ENCODE assay signal across 1 cellular context in the genomic region with DNA sequence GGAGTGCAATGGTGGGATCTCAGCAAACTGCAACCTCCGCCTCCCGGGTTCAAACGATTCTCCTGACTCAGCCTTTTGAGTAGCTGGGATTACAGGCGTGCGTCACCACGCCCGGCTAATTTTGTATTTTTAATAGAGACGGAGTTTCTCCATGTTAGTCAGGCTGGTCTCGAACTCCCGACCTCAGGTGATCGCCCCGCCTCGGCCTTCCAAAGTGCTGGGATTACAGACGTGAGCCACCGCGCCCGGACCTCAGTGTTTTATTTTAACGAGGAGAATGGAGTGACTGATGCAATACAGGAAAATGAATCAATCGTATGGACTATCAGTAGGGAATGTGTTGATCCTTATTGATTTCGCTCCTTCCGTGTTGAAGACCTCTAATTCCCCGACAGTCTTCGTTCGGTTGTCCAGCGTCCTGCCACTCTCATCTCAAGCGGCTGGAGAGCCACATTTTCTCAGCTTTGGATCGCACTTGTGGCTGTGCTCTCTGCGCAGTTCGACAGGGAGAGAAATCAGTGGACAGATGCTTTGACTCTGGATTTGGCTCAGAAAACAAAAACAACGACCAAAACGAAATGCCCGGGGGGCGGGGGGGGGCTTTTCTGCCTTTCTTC.
TF ChIP-seq lines count a peak whose summit lies in the region.

No MANE protein-coding gene starts in this region.

TF ChIP-seq in HepG2, 621 proteins besides CTCF, POLR2A, EP300 and RAD21 (continued from another document and continues in another):
- TF ChIP-seq, protein P1, sequence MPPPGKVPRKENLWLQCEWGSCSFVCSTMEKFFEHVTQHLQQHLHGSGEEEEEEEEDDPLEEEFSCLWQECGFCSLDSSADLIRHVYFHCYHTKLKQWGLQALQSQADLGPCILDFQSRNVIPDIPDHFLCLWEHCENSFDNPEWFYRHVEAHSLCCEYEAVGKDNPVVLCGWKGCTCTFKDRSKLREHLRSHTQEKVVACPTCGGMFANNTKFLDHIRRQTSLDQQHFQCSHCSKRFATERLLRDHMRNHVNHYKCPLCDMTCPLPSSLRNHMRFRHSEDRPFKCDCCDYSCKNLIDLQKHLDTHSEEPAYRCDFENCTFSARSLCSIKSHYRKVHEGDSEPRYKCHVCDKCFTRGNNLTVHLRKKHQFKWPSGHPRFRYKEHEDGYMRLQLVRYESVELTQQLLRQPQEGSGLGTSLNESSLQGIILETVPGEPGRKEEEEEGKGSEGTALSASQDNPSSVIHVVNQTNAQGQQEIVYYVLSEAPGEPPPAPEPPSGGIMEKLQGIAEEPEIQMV (CRISPR knock-in tag; IDR thresholded peaks at IDR 0.05; ENCODE audit: low read depth) = no peak
- TF ChIP-seq SNAPC5 (CRISPR knock-in tag; IDR thresholded peaks at IDR 0.05; ENCODE audit: borderline replicate concordance) (no peak), ZNF672 (CRISPR knock-in tag; IDR thresholded peaks at IDR 0.05) (no peak), NFE2 (CRISPR knock-in tag; IDR thresholded peaks at IDR 0.05) (no peak), TMF1 (CRISPR knock-in tag; IDR thresholded peaks at IDR 0.05; ENCODE audit: low read depth) (no peak), U2AF1 (optimal IDR thresholded peaks at IDR 0.05; ENCODE audit: low read depth, low read length) (no peak), SETDB1 (CRISPR knock-in tag; IDR thresholded peaks at IDR 0.05; ENCODE audit: borderline replicate concordance) (no peak), ZBTB8A (CRISPR knock-in tag; IDR thresholded peaks at IDR 0.05; ENCODE audit: borderline replicate concordance, low read depth) (no peak), ZBTB10 (CRISPR knock-in tag; IDR thresholded peaks at IDR 0.05; ENCODE audit: borderline replicate concordance) (no peak), POLR2G (IDR thresholded peaks at IDR 0.05; ENCODE audit: low read depth, low read length) (0 out of 2 replicates have a peak, but pooled peaks have one; percentile 28), SALL2 (CRISPR knock-in tag; IDR thresholded peaks at IDR 0.05) (no peak), CHCHD3 (CRISPR knock-in tag; IDR thresholded peaks at IDR 0.05) (no peak), KDM5B (CRISPR knock-in tag; IDR thresholded peaks at IDR 0.05; ENCODE audit: borderline replicate concordance) (peak; percentile 36; the same call in 1 of the 2 replicates), ZNF263 (CRISPR knock-in tag; IDR thresholded peaks at IDR 0.05) (0 out of 2 replicates have a peak, but pooled peaks have one; percentile 11), ZNF484 (CRISPR knock-in tag; IDR thresholded peaks at IDR 0.05; ENCODE audit: borderline replicate concordance, low read depth) (no peak), ERF (CRISPR knock-in tag; IDR thresholded peaks at IDR 0.05) (0 out of 2 replicates have a peak, but pooled peaks have one; percentile 1), GATAD1 (CRISPR knock-in tag; IDR thresholded peaks at IDR 0.05) (no peak), JARID2 (CRISPR knock-in tag; IDR thresholded peaks at IDR 0.05; ENCODE audit: insufficient replicate concordance) (no peak), LRRFIP1 (CRISPR knock-in tag; conservative IDR thresholded peaks at IDR 0.05) (no peak), ZNF788 (CRISPR knock-in tag; IDR thresholded peaks at IDR 0.05; ENCODE audit: borderline replicate concordance) (0 out of 2 replicates have a peak, but pooled peaks have one; percentile 21), CBFB (CRISPR knock-in tag; IDR thresholded peaks at IDR 0.05) (no peak), SRSF9 (IDR thresholded peaks at IDR 0.05; ENCODE audit: borderline replicate concordance, insufficient read depth, low read depth, low read length, poor library complexity, severe bottlenecking) (no peak), HNRNPLL (IDR thresholded peaks at IDR 0.05; ENCODE audit: low read depth, low read length, poor library complexity, severe bottlenecking) (no peak), BATF2 (CRISPR knock-in tag; IDR thresholded peaks at IDR 0.05) (no peak), ATM (IDR thresholded peaks at IDR 0.05; ENCODE audit: borderline replicate concordance) (no peak), ZNF569 (CRISPR knock-in tag; IDR thresholded peaks at IDR 0.05; ENCODE audit: borderline replicate concordance) (no peak), KAT2B (IDR thresholded peaks at IDR 0.05; ENCODE audit: borderline replicate concordance, low read depth, low read length) (peak; percentile 28; the same call in 1 of the 2 replicates), TCF7 (IDR thresholded peaks at IDR 0.05; ENCODE audit: low read depth) (no peak), HNF4A (CRISPR knock-in tag; IDR thresholded peaks at IDR 0.05) (no peak), KDM2A (CRISPR knock-in tag; IDR thresholded peaks at IDR 0.05; ENCODE audit: borderline replicate concordance, low read depth) (peak; percentile 44; the same call in 1 of the 2 replicates), HNF1B (CRISPR knock-in tag; IDR thresholded peaks at IDR 0.05) (no peak), NFAT5 (CRISPR knock-in tag; IDR thresholded peaks at IDR 0.05) (no peak), MLLT10 (CRISPR knock-in tag; IDR thresholded peaks at IDR 0.05) (no peak), CCAR2 (optimal IDR thresholded peaks at IDR 0.05; ENCODE audit: low read depth, low read length) (no peak), TAF1 (CRISPR knock-in tag; IDR thresholded peaks at IDR 0.05) (0 out of 2 replicates have a peak, but pooled peaks have one; percentile 16), NFATC3 (CRISPR knock-in tag; IDR thresholded peaks at IDR 0.05) (no peak)
- TF ChIP-seq, protein P2, sequence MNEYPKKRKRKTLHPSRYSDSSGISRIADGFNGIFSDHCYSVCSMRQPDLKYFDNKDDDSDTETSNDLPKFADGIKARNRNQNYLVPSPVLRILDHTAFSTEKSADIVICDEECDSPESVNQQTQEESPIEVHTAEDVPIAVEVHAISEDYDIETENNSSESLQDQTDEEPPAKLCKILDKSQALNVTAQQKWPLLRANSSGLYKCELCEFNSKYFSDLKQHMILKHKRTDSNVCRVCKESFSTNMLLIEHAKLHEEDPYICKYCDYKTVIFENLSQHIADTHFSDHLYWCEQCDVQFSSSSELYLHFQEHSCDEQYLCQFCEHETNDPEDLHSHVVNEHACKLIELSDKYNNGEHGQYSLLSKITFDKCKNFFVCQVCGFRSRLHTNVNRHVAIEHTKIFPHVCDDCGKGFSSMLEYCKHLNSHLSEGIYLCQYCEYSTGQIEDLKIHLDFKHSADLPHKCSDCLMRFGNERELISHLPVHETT (CRISPR knock-in tag; conservative IDR thresholded peaks at IDR 0.05) = no peak
- TF ChIP-seq, protein P3, sequence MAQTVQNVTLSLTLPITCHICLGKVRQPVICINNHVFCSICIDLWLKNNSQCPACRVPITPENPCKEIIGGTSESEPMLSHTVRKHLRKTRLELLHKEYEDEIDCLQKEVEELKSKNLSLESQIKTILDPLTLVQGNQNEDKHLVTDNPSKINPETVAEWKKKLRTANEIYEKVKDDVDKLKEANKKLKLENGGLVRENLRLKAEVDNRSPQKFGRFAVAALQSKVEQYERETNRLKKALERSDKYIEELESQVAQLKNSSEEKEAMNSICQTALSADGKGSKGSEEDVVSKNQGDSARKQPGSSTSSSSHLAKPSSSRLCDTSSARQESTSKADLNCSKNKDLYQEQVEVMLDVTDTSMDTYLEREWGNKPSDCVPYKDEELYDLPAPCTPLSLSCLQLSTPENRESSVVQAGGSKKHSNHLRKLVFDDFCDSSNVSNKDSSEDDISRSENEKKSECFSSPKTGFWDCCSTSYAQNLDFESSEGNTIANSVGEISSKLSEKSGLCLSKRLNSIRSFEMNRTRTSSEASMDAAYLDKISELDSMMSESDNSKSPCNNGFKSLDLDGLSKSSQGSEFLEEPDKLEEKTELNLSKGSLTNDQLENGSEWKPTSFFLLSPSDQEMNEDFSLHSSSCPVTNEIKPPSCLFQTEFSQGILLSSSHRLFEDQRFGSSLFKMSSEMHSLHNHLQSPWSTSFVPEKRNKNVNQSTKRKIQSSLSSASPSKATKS (CRISPR knock-in tag; IDR thresholded peaks at IDR 0.05) = 0 out of 2 replicates have a peak, but pooled peaks have one; percentile 6
